Comparison of ENCODE assay signal across 8 cellular contexts in the genomic region with DNA sequence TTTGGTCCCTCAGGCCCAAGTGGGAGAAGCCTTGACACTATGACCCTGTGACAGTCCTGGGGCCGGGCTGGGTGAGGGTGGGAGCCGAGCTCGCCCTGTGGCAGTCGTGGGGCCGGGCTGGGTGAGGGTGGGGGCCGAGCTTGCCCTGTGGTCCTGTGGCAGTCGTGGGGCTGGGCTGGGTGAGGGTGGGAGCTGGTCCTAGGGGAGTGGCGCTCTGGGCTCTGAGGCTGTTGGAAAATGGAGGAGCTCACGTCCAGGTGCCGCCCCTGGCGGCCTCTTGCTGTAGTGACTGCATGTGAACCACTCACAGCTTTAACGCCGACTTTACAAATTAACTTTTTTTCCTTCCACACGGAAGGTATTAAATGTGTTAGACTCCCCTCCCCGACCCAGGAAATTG.
DNase-seq lines count a peak whose midpoint lies in the region; ATAC-seq and TF ChIP-seq lines count a peak whose summit lies in the region.

No MANE protein-coding gene starts in this region.

- H4K8ac ChIP-seq in mesenchymal stem cell (ENCODE audit: low read length) = no peak overlapping the region

- H3K4me3 ChIP-seq in SK-N-SH (ENCODE audit: low read depth in 2 of 2, low read length in 1 of 2) (no peak overlapping the region), MM.1S (ENCODE audit: low read length) (no peak overlapping the region), brain microvascular endothelial cell (ENCODE audit: low read depth, low read length) (no peak overlapping the region), mesenchymal stem cell (ENCODE audit: insufficient read depth in 1 of 2, low read depth in 1 of 2, low read length in 2 of 2) (no peak overlapping the region)

- H3F3A ChIP-seq in SK-N-SH (replicated peaks; ENCODE audit: insufficient read depth) (no peaks in the 10 kb centered on the region), MM.1S (ENCODE audit: insufficient read depth, low read length) (no peaks in the 10 kb centered on the region)

- H2BK12ac ChIP-seq in mesenchymal stem cell (ENCODE audit: low read length in 2 of 2) = no peak overlapping the region

- no peaks in the 10 kb centered on the region for H3K79me1 ChIP-seq in mesenchymal stem cell (replicated peaks; ENCODE audit: low read length, poor library complexity, severe bottlenecking)

- H3K9me3 ChIP-seq in SK-N-SH (no peaks in the 10 kb centered on the region), MM.1S (replicated peaks; ENCODE audit: insufficient read depth, low read length) (no peaks in the 10 kb centered on the region), mesenchymal stem cell (ENCODE audit: control insufficient read depth, low read length) (no peaks in the 10 kb centered on the region)

- H3K36me3 ChIP-seq in SK-N-SH (replicated peaks in 1 of 2; ENCODE audit: control insufficient read depth in 1 of 2, insufficient read depth in 2 of 2, low read length in 1 of 2) = no peaks in the 10 kb centered on the region
- no peaks in the 10 kb centered on the region for H3K36me3 ChIP-seq in MM.1S (replicated peaks; ENCODE audit: insufficient read depth, low read length)
- no peaks in the 10 kb centered on the region for H3K36me3 ChIP-seq in brain microvascular endothelial cell (replicated peaks)
- no peaks in the 10 kb centered on the region for H3K36me3 ChIP-seq in mesenchymal stem cell (ENCODE audit: control insufficient read depth in 1 of 2, insufficient read depth in 2 of 2, low read depth in 1 of 2, low read length in 2 of 2)

- H3K14ac ChIP-seq in mesenchymal stem cell (ENCODE audit: low read length in 2 of 2) = no peak overlapping the region

- POLR2A ChIA-PET in SK-N-SH (lab: Yijun Ruan, JAX) = no interaction called here

- no peak for TF ChIP-seq CTCF in SK-N-SH (IDR thresholded peaks at IDR 0.05)
- TF ChIP-seq CTCF in MM.1S (IDR thresholded peaks at IDR 0.05; ENCODE audit: low read length) = peak; percentile 7; the same call in 1 of the 2 replicates
- TF ChIP-seq CTCF in brain microvascular endothelial cell (IDR thresholded peaks at IDR 0.05; ENCODE audit: low read depth, low read length, missing control alignments) = peak; percentile 62

- H3K9me2 ChIP-seq in SK-N-SH = no peaks in the 10 kb centered on the region
- no peaks in the 10 kb centered on the region for H3K9me2 ChIP-seq in MM.1S (replicated peaks; ENCODE audit: insufficient read depth, low read length)

- no peak for TF ChIP-seq EP300 in SK-N-SH (IDR thresholded peaks at IDR 0.05; ENCODE audit: borderline replicate concordance in 1 of 2, low read depth in 1 of 2, low read length in 1 of 2)

- no peak overlapping the region for H4K91ac ChIP-seq in mesenchymal stem cell (ENCODE audit: low read length)

- in situ Hi-C loops in brain microvascular endothelial cell (cut with HindIII; ENCODE audit: low pct_ligation_motif_present, low sequenced_read_pairs) = no loop called here

- no peak overlapping the region for H3K18ac ChIP-seq in mesenchymal stem cell (ENCODE audit: low read depth in 1 of 2, low read length in 2 of 2)

- H3K27ac ChIP-seq in SK-N-SH (ENCODE audit: low read depth in 2 of 2, low read length in 1 of 2) (no peak overlapping the region), MM.1S (ENCODE audit: low read length) (no peak overlapping the region), brain microvascular endothelial cell (no peak overlapping the region), mesenchymal stem cell (ENCODE audit: low read length, poor library complexity, severe bottlenecking) (no peak overlapping the region)

- H3K23ac ChIP-seq in mesenchymal stem cell (ENCODE audit: low read length in 2 of 2) = no peak overlapping the region

- no peak overlapping the region for H3K4me2 ChIP-seq in SK-N-SH
- H3K4me2 ChIP-seq in MM.1S (ENCODE audit: low read depth, low read length) = no peak overlapping the region
- H3K4me2 ChIP-seq in mesenchymal stem cell (ENCODE audit: low read length, poor library complexity, severe bottlenecking) = no peak overlapping the region

- DNase-seq in SK-N-SH (peak; percentile 65), MM.1S (no peak), brain microvascular endothelial cell (no peak), mesenchymal stem cell (peak; percentile 17), ureter (ENCODE audit: low spot score) (peak; percentile 42), DMS114 treated with DMSO at 0.1 percent for 48 hours (lab: John Stamatoyannopoulos, UW; ENCODE audit: unreplicated experiment) (no peak)

- H3K79me2 ChIP-seq in SK-N-SH (ENCODE audit: insufficient read depth) (no peaks in the 10 kb centered on the region), MM.1S (ENCODE audit: low read length) (no peaks in the 10 kb centered on the region)

- no peak overlapping the region for H2BK15ac ChIP-seq in mesenchymal stem cell (ENCODE audit: low read depth, poor library complexity, severe bottlenecking)

- H3K4me1 ChIP-seq in SK-N-SH (ENCODE audit: control insufficient read depth in 1 of 2, insufficient read depth in 2 of 2, low read depth in 1 of 2, low read length in 1 of 2) (peaks cover 0 to 7% of the 10 kb centered on the region in 2 experiments; a peak in 1 of 4 replicates), MM.1S (ENCODE audit: low read length) (no peaks in the 10 kb centered on the region), mesenchymal stem cell (ENCODE audit: control insufficient read depth, insufficient read depth, low read depth, low read length) (peaks cover 2% of the 10 kb centered on the region)

- H4K20me1 ChIP-seq in SK-N-SH (ENCODE audit: insufficient read depth) (no peaks in the 10 kb centered on the region), MM.1S (ENCODE audit: insufficient read depth, low read length) (no peaks in the 10 kb centered on the region)

- no peak for ATAC-seq in SK-N-SH treated with all-trans-retinoic acid at 6 μM for 48 hours
- no peak for ATAC-seq in HG03097 (IDR thresholded peaks at IDR 0.05; ENCODE audit: low FRiP score, unreplicated experiment)

- H2BK120ac ChIP-seq in mesenchymal stem cell (ENCODE audit: low read depth, low read length) = no peak overlapping the region

- WGBS in SK-N-SH (ENCODE audit: low lambda C conversion rate) = 35% methylated on average over 15 of the region's 15 CpGs
- WGBS in mesenchymal stem cell = 20% methylated on average over 15 of the region's 15 CpGs

- H3K9ac ChIP-seq in SK-N-SH (no peak overlapping the region), MM.1S (ENCODE audit: low read length) (no peak overlapping the region), mesenchymal stem cell (ENCODE audit: low read length) (no peak overlapping the region)

- H3K4ac ChIP-seq in mesenchymal stem cell (ENCODE audit: low read depth in 1 of 2, low read length in 2 of 2) = no peak overlapping the region

- H3K27me3 ChIP-seq in SK-N-SH (ENCODE audit: insufficient read depth) (no peaks in the 10 kb centered on the region), MM.1S (replicated peaks; ENCODE audit: insufficient read depth, low read length) (no peaks in the 10 kb centered on the region), brain microvascular endothelial cell (replicated peaks) (no peaks in the 10 kb centered on the region), mesenchymal stem cell (ENCODE audit: control insufficient read depth in 1 of 2, insufficient read depth in 1 of 2, low read length in 2 of 2) (no peaks in the 10 kb centered on the region)

- no peak overlapping the region for H2BK5ac ChIP-seq in mesenchymal stem cell (ENCODE audit: low read depth, low read length, poor library complexity, severe bottlenecking)

- H2AFZ ChIP-seq in SK-N-SH (ENCODE audit: low read depth) = no peak overlapping the region
- no peak overlapping the region for H2AFZ ChIP-seq in MM.1S (ENCODE audit: low read length)
- no peak overlapping the region for H2AFZ ChIP-seq in mesenchymal stem cell (ENCODE audit: low read depth, low read length)

- H2AK5ac ChIP-seq in mesenchymal stem cell (ENCODE audit: low read length, severe bottlenecking) = no peak overlapping the region

- CTCF ChIA-PET in SK-N-SH (lab: Yijun Ruan, JAX) = interaction anchor here (0.7 to 2.2 kb wide), 9 partner anchors 9 to 300 kb away, joined by 3 to 11 read pairs (median 4); no protein-coding TSS in a partner anchor

- peak; percentile 46 for TF ChIP-seq RAD21 in SK-N-SH (IDR thresholded peaks at IDR 0.05; ENCODE audit: low read length)

TF ChIP-seq in SK-N-SH, 30 proteins besides CTCF, POLR2A, EP300 and RAD21 (continues in another document):
- no peak for TF ChIP-seq RCOR1 (IDR thresholded peaks at IDR 0.05; ENCODE audit: low read length)
- TF ChIP-seq ELF1 (IDR thresholded peaks at IDR 0.05) = no peak
- TF ChIP-seq YY1 (IDR thresholded peaks at IDR 0.05; ENCODE audit: low read depth) = no peak
- TF ChIP-seq POLR2AphosphoS5 (IDR thresholded peaks at IDR 0.05; ENCODE audit: low read depth, low read length) = no peak

TF ChIP-seq in SK-N-SH treated with all-trans-retinoic acid at 6 μM for 48 hours, 23 proteins besides CTCF, POLR2A, EP300 and RAD21 (continues in another document):
- TF ChIP-seq, protein P1, sequence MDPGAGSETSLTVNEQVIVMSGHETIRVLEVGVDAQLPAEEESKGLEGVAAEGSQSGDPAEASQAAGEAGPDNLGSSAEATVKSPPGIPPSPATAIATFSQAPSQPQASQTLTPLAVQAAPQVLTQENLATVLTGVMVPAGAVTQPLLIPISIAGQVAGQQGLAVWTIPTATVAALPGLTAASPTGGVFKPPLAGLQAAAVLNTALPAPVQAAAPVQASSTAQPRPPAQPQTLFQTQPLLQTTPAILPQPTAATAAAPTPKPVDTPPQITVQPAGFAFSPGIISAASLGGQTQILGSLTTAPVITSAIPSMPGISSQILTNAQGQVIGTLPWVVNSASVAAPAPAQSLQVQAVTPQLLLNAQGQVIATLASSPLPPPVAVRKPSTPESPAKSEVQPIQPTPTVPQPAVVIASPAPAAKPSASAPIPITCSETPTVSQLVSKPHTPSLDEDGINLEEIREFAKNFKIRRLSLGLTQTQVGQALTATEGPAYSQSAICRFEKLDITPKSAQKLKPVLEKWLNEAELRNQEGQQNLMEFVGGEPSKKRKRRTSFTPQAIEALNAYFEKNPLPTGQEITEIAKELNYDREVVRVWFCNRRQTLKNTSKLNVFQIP (CRISPR knock-in tag; IDR thresholded peaks at IDR 0.05; ENCODE audit: borderline replicate concordance, low read depth) = no peak
- no peak for TF ChIP-seq ESRRG (CRISPR knock-in tag; IDR thresholded peaks at IDR 0.05)
- no peak for TF ChIP-seq ZNF70 (CRISPR knock-in tag; IDR thresholded peaks at IDR 0.05)
- TF ChIP-seq ISL1 (CRISPR knock-in tag; IDR thresholded peaks at IDR 0.05) = no peak
- TF ChIP-seq PPARA (CRISPR knock-in tag; IDR thresholded peaks at IDR 0.05; ENCODE audit: borderline replicate concordance) = no peak
- TF ChIP-seq ARNTL (CRISPR knock-in tag; IDR thresholded peaks at IDR 0.05; ENCODE audit: borderline replicate concordance, low read depth) = no peak
- no peak for TF ChIP-seq TCF4 (CRISPR knock-in tag; IDR thresholded peaks at IDR 0.05; ENCODE audit: borderline replicate concordance)
- no peak for TF ChIP-seq BACH2 (CRISPR knock-in tag; IDR thresholded peaks at IDR 0.05; ENCODE audit: borderline replicate concordance)
- TF ChIP-seq TOX (CRISPR knock-in tag; IDR thresholded peaks at IDR 0.05; ENCODE audit: borderline replicate concordance) = no peak
- TF ChIP-seq SNAI2 (CRISPR knock-in tag; IDR thresholded peaks at IDR 0.05) = no peak

Comparison
In these comparisons a context has a peak if more than half of its experiments do, and no peak if none do; other contexts are left out.
1. DNase-seq: peak in SK-N-SH (single experiment), mesenchymal stem cell (single experiment) and ureter (single experiment); none in MM.1S (single experiment), brain microvascular endothelial cell (single experiment) and DMS114 treated with DMSO at 0.1 percent for 48 hours (single experiment).